Comparison of ENCODE assay signal across 1 cellular context in genomic region chr2:219123356-219124143, GRCh38.
TF ChIP-seq lines count a peak whose summit lies in the region.

No MANE protein-coding gene starts in this region.

TF ChIP-seq in GM23338, 12 proteins besides CTCF, POLR2A, EP300 and RAD21:
- no peak for TF ChIP-seq STAT1 (IDR thresholded peaks at IDR 0.05; ENCODE audit: unreplicated experiment)
- TF ChIP-seq CREB1 (CRISPR knock-in tag; IDR thresholded peaks at IDR 0.05; ENCODE audit: low read depth) = no peak
- no peak for TF ChIP-seq ETS1 (IDR thresholded peaks at IDR 0.05)
- no peak for TF ChIP-seq JUNB (IDR thresholded peaks at IDR 0.05; ENCODE audit: unreplicated experiment)
- TF ChIP-seq ZNF114 (CRISPR knock-in tag; IDR thresholded peaks at IDR 0.05) = no peak
- no peak for TF ChIP-seq EZH2phosphoT487 (IDR thresholded peaks at IDR 0.05; ENCODE audit: unreplicated experiment)
- no peak for TF ChIP-seq EZH2 (IDR thresholded peaks at IDR 0.05; ENCODE audit: low read depth, unreplicated experiment)
- TF ChIP-seq REST (IDR thresholded peaks at IDR 0.05; ENCODE audit: unreplicated experiment) = no peak
- TF ChIP-seq NANOG (IDR thresholded peaks at IDR 0.05; ENCODE audit: borderline replicate concordance) = no peak
- no peak for TF ChIP-seq ZNF331 (CRISPR knock-in tag; IDR thresholded peaks at IDR 0.05; ENCODE audit: low read depth)
- TF ChIP-seq POLR2AphosphoS5 (IDR thresholded peaks at IDR 0.05; ENCODE audit: low read depth) = no peak
- TF ChIP-seq ZNF462 (CRISPR knock-in tag; IDR thresholded peaks at IDR 0.05) = no peak
